In the genomic region with DNA sequence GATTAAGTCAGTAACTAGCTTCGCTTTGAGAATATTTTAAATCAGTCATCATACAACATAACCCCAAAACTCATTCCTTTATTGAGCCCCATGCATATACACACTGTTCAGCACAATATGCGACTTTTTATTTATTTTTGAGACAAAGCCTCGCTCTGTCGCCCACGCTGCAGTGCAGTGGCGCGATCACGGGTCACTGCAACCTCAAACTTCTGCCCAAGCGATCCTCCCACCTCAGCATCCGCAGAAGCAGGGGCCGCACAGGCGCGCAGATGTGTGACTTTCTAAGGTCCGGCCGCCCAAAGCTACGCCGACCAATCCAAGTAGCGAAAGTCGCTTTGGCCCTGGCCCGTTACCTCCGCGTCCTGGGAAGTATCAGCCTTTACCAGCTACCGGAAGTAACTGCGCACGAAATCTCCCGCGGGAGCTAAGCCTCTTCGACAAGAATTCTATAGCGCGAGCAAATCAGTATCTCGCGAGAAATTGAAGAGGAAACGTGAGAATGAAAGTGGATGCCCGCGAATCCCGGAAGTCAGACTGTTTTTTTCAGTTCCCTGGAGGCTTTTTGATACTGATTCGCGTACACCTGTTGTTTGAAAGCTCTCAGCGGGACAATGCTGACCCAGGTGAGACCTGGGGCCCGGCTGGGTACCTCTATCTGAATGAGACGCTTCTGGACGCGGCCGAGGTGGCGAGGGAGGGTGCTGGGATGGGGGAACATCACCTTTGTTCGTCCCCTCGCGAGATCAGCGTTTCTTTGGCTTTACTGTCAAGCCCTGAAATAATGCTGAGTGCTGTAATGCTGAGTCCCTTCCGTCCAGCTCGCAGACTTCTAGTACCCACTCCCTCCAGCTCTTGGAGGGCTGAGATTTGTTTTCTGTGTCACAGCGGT, we compare ENCODE assay signal across 8 cellular contexts. TPM values are rescaled to one million over a fixed set of nuclear protein-coding genes. Genes with fewer than 3 reads are reported as not detected.
DNase-seq lines count a peak whose midpoint lies in the region; ATAC-seq and TF ChIP-seq lines count a peak whose summit lies in the region.

A gene (minus strand): TSS at position 404 of the 892 bp plus-strand sequence. CDS start 1,405 bp downstream, outside the sequence.
A gene (plus strand): TSS at position 549 of the 892 bp plus-strand sequence. CDS start 66 bp downstream, at position 615.

- no peaks in the 10 kb centered on the region for H3K9me3 Mint-ChIP-seq in nephron

- TF ChIP-seq CTCF in nephron (IDR thresholded peaks at IDR 0.05; ENCODE audit: unreplicated experiment in 3 of 3): no peak

- H3K36me3 Mint-ChIP-seq in nephron (ENCODE audit: low read depth): peaks cover 32% of the 10 kb centered on the region

- DNase-seq in G401 (ENCODE audit: low spot score): peak; percentile 91
- DNase-seq in HAP-1 (ENCODE audit: low spot score in 2 of 2): peak; percentile 95
- peak; percentile 98 for DNase-seq in MG63
- DNase-seq in SHP77 (lab: John Stamatoyannopoulos, UW): peak; percentile 95 to 96
- DNase-seq in activated effector memory CD4-positive, alpha-beta T cell treated with anti-CD3 and anti-CD28 coated beads, Interleukin-2, amount 50 U/mL, for 16 hours: peak; percentile 92
- peak; percentile 93 for DNase-seq in fibroblast of the conjunctiva (ENCODE audit: low read depth)
- peak; percentile 79 for DNase-seq in stimulated activated naive CD8-positive, alpha-beta T cell treated with anti-CD3 and anti-CD28 coated beads, Interleukin-15, Interleukin-2, amounts not matched to agents 100 U/mL and 50 U/mL, for 24 hours

- H3K27me3 ChIP-seq in HAP-1 (ENCODE audit: low read depth) (no peaks in the 10 kb centered on the region), MG63 (no peaks in the 10 kb centered on the region)

- peaks cover 14% of the 10 kb centered on the region for H3K4me1 ChIP-seq in HAP-1

- H3K36me3 ChIP-seq in HAP-1 (replicated peaks) (no peaks in the 10 kb centered on the region), MG63 (peaks cover 30% of the 10 kb centered on the region)

- peak; percentile 90 for ATAC-seq in stimulated activated naive CD8-positive, alpha-beta T cell treated with anti-CD3 and anti-CD28 coated beads, Interleukin-15, Interleukin-2, amounts not matched to agents 100 U/mL and 50 U/mL, for 24 hours

- in situ Hi-C loops in G401 (cut with HindIII; ENCODE audit: low sequenced_read_pairs): loop anchor here (5.0 kb wide), 1 partner anchor 40 kb away; no protein-coding TSS in a partner anchor
- in situ Hi-C loops in HAP-1 (cut with MboI; ENCODE audit: low sequenced_read_pairs): no loop called here

- no peaks in the 10 kb centered on the region for H3K27me3 Mint-ChIP-seq in nephron (ENCODE audit: low read depth)

- peak within 1 kb of the TSS; percentile 98 to 99 (median 99) for H3K4me3 Mint-ChIP-seq in nephron

- H3K9me3 ChIP-seq in HAP-1 (no peaks in the 10 kb centered on the region), MG63 (no peaks in the 10 kb centered on the region; the same call in 1 of the 2 replicates)

- H3K27ac Mint-ChIP-seq in nephron: peak within 1 kb of the TSS; percentile 100

- H3K4me3 ChIP-seq in HAP-1 (peak within 1 kb of the TSS; percentile 74), MG63 (peak within 1 kb of the TSS; percentile 89)

- H3K4me1 Mint-ChIP-seq in nephron: peaks cover 37% of the 10 kb centered on the region

RNA-seq across cellular contexts. Expression of the first gene that starts in this region (rescaled TPM):
- total RNA-seq in G401 (2014; rRNA removed; shearing (Covaris generic)): 0.31 and 0.81 TPM in 2 replicates
- total RNA-seq in MG63 (2014; rRNA removed; shearing (Covaris generic); ENCODE audit: low replicate concordance): 2.5 and 3.8 TPM in 2 replicates

RNA-seq across cellular contexts. Expression of the second gene that starts in this region (rescaled TPM):
- 6.3 and 11.0 TPM in 2 replicates for total RNA-seq in G401 (2014; rRNA removed; shearing (Covaris generic))
- total RNA-seq in MG63 (2014; rRNA removed; shearing (Covaris generic); ENCODE audit: low replicate concordance): 5.7 and 12.7 TPM in 2 replicates

Comparison
In these comparisons a context has a peak if more than half of its experiments do, and no peak if none do; other contexts are left out.
1. Peak in every context shown above with its lines: DNase-seq, ATAC-seq and H3K4me3 ChIP-seq.